Comparison of ENCODE assay signal across 9 cellular contexts in genomic region chr20:49888341-49889244, GRCh38. TPM values are rescaled to one million over a fixed set of nuclear protein-coding genes. Genes with fewer than 3 reads are reported as not detected.
DNase-seq lines count a peak whose midpoint lies in the region; ATAC-seq, FAIRE-seq and TF ChIP-seq lines count a peak whose summit lies in the region.
"Had no signal": no experiment of that assay in that cellular context is flagged by ENCODE, and none has a peak within 500 bp of the region (broad histone marks: within the 10 kb centered on the region; RNA-seq: fewer than 3 reads in every experiment).

No MANE protein-coding gene starts in this region.

- H3K4me1 Mint-ChIP-seq in type B pancreatic cell (ENCODE audit: unreplicated experiment): peaks cover 53% of the 10 kb centered on the region

- H3K9me3 Mint-ChIP-seq in type B pancreatic cell: no peaks in the 10 kb centered on the region
- H3K9me3 Mint-ChIP-seq: activated naive CD4-positive, alpha-beta T cell treated with anti-CD3 and anti-CD28 coated beads, Interleukin-2, amount 50 U/mL, for 24 hours had no signal

- peaks cover 2% of the 10 kb centered on the region for H3K79me2 ChIP-seq in osteoblast (ENCODE audit: insufficient read depth, low read length)

- H3K36me3 Mint-ChIP-seq in type B pancreatic cell: peaks cover 4% of the 10 kb centered on the region

- H3K27ac ChIP-seq in osteoblast (ENCODE audit: low read depth, low read length): no peak overlapping the region

- peak overlapping the region; percentile 65 for H3K27ac Mint-ChIP-seq in type B pancreatic cell
- H3K27ac Mint-ChIP-seq: activated naive CD4-positive, alpha-beta T cell treated with anti-CD3 and anti-CD28 coated beads, Interleukin-2, amount 50 U/mL, for 24 hours had no signal

- peaks cover 10% of the 10 kb centered on the region for H4K20me1 ChIP-seq in osteoblast (ENCODE audit: insufficient read depth, low read length)

- no peaks in the 10 kb centered on the region for H3K27me3 ChIP-seq in osteoblast (ENCODE audit: insufficient read depth, low read length)

- DNase-seq in D721Med (ENCODE audit: insufficient read length, low spot score) (peak; percentile 94), Kasumi-1 (lab: John Stamatoyannopoulos, UW) (peak; percentile 60 to 78), SHP77 (lab: John Stamatoyannopoulos, UW) (peak; percentile 22 to 36), foreskin fibroblast (peak; percentile 54 to 82), osteoblast (ENCODE audit: insufficient read length, low spot score, missing footprints) (peak; percentile 91), type B pancreatic cell (ENCODE audit: extremely low spot score, unreplicated experiment) (no peak)
- DNase-seq in activated naive CD4-positive, alpha-beta T cell (lab: John Stamatoyannopoulos, UW): peak; percentile 12 to 16 (median 12)

- no peaks in the 10 kb centered on the region for H3K27me3 Mint-ChIP-seq in type B pancreatic cell
- H3K27me3 Mint-ChIP-seq: activated naive CD4-positive, alpha-beta T cell treated with anti-CD3 and anti-CD28 coated beads, Interleukin-2, amount 50 U/mL, for 24 hours had no signal

- ATAC-seq in GM21717 (IDR thresholded peaks at IDR 0.05; ENCODE audit: unreplicated experiment): no peak

- no peak for FAIRE-seq in D721Med (lab: Jason Lieb, UNC)

- no peak overlapping the region for H3K4me2 ChIP-seq in osteoblast (ENCODE audit: insufficient read depth, low read length)

- no peaks in the 10 kb centered on the region for H3K9me3 ChIP-seq in osteoblast (ENCODE audit: low read depth, low read length)

- peak overlapping the region; percentile 53 for H3K4me3 Mint-ChIP-seq in type B pancreatic cell
- H3K4me3 Mint-ChIP-seq: activated naive CD4-positive, alpha-beta T cell treated with anti-CD3 and anti-CD28 coated beads, Interleukin-2, amount 50 U/mL, for 24 hours had no signal

- H3K4me3 ChIP-seq in foreskin fibroblast (ENCODE audit: low read depth in 1 of 2, low read length in 2 of 2) (no peak overlapping the region), osteoblast (ENCODE audit: insufficient read depth, low read length) (no peak overlapping the region)

- peaks cover 8% of the 10 kb centered on the region for H3K36me3 ChIP-seq in osteoblast (ENCODE audit: insufficient read depth, low read length)

- H3K4me1 ChIP-seq in osteoblast (ENCODE audit: insufficient read depth, low read length): peaks cover 31% of the 10 kb centered on the region

- peak; percentile 76 for TF ChIP-seq CTCF in D721Med (IDR thresholded peaks at IDR 0.05; ENCODE audit: insufficient read depth, missing control alignments)
- TF ChIP-seq CTCF in foreskin fibroblast (IDR thresholded peaks at IDR 0.05; ENCODE audit: low read depth, low read length): peak; percentile 88
- peak; percentile 95 for TF ChIP-seq CTCF in osteoblast (IDR thresholded peaks at IDR 0.05; ENCODE audit: extremely low read depth, low read depth, low read length)
- TF ChIP-seq CTCF in type B pancreatic cell (conservative IDR thresholded peaks at IDR 0.05): peak; percentile 97

- H2AFZ ChIP-seq in osteoblast (ENCODE audit: low read length): no peak overlapping the region

RNA-seq across cellular contexts. Expression of gene SPATA2, which starts 26.7 kb away (rescaled TPM):
- total RNA-seq in osteoblast: 3.2 and 3.3 TPM in 2 replicates
- total RNA-seq in type B pancreatic cell (ENCODE audit: low replicate concordance): 9.2 and 11.3 TPM in 2 replicates

RNA-seq across cellular contexts. Expression of gene RNF114, which starts 47.6 kb away (rescaled TPM):
- total RNA-seq in osteoblast: 46.9 and 78.5 TPM in 2 replicates
- 62.9 and 72.1 TPM in 2 replicates for total RNA-seq in type B pancreatic cell (ENCODE audit: low replicate concordance)
